23 cellular contexts compared by ENCODE assay signal in genomic region chr4:11293866-11294265, GRCh38.
"Had no signal": no experiment of that assay in that cellular context is flagged by ENCODE, and none has a peak within 500 bp of the region (broad histone marks: within the 10 kb centered on the region; RNA-seq: fewer than 3 reads in every experiment).

No MANE protein-coding gene starts in this region.

- H3K36me3 ChIP-seq: brain microvascular endothelial cell, SJCRH30 had no signal

- H3K27ac ChIP-seq: brain microvascular endothelial cell, RWPE1, SJCRH30 had no signal

- H3K4me1 ChIP-seq: SJCRH30 had no signal

- H3K9me3 ChIP-seq: SJCRH30, SK-N-SH had no signal

- H3K4me3 ChIP-seq: K562, SJCRH30 had no signal

- DNase-seq: activated CD4-positive, alpha-beta T cell treated with anti-CD3 and anti-CD28 coated beads for 48 hours; activated CD4-positive, alpha-beta T cell treated with anti-CD3 and anti-CD28 coated beads, Interleukin-2, amount 50 U/mL, for 48 hours; activated CD4-positive, CD25-positive, alpha-beta regulatory T cell treated with anti-CD3 and anti-CD28 coated beads, Interleukin-2, amount 50 U/mL, for 72 hours; activated CD8-positive, alpha-beta memory T cell treated with anti-CD3 and anti-CD28 coated beads, Interleukin-2, amount 10 ng/mL, durations not matched to agents 7 days and 5 days; activated effector memory CD4-positive, alpha-beta T cell treated with Interleukin-2 at 50 U/mL for 16 hours; activated naive CD4-positive, alpha-beta T cell; activated T-cell treated with anti-CD3 and anti-CD28 coated beads, Interleukin-2, amount 50 U/mL, for 24 hours; aorta; brain microvascular endothelial cell; Kasumi-1; NCI-H1048; NCI-H1417; NCI-H1930; NCI-H345; NCI-H510A; NCI-H526 treated with DMSO at 0.1 percent for 48 hours; NCI-H82; Right ventricle myocardium superior; SJCRH30; SK-N-SH; SW 1271 had no signal

- H3K27me3 ChIP-seq: brain microvascular endothelial cell, SJCRH30 had no signal
